Comparison of ENCODE assay signal across 8 cellular contexts in the genomic region with DNA sequence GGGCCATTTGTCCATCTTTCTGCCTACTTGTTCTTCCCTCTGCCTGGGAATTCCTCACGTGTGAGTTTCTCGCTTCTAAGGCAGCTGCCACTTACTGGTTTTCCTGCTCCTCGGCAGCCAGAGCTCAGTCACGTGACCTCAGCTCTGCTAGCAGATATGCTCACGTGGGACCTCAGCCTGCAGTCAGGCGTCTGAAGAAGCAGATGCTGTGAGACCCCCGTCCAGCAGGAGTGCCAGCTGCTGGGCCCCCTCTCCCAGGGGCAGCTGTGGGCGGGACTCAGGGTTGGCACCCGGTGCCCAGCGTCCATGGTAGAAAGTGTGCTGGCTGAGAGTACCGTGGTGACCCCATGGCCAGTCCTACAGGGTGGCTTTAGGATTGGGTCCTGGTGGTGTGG.
A peak's percentile ranks its signal among the peaks of the same experiment; 100 is the strongest.
DNase-seq lines count a peak whose midpoint lies in the region; ATAC-seq, FAIRE-seq and TF ChIP-seq lines count a peak whose summit lies in the region.

No MANE protein-coding gene starts in this region.

- H3K36me3 ChIP-seq in psoas muscle (ENCODE audit: insufficient read depth in 1 of 2, low read depth in 1 of 2): no peaks in the 10 kb centered on the region

- intact Hi-C loops in psoas muscle (cut with DNase I): no loop called here

- no peaks in the 10 kb centered on the region for H3K9me3 ChIP-seq in psoas muscle

- TF ChIP-seq CTCF in foreskin fibroblast (IDR thresholded peaks at IDR 0.05; ENCODE audit: low read depth, low read length) (no peak), psoas muscle (IDR thresholded peaks at IDR 0.05) (no peak), mesothelial cell of epicardium (IDR thresholded peaks at IDR 0.05; ENCODE audit: unreplicated experiment) (no peak)

- H3K27me3 ChIP-seq in psoas muscle (ENCODE audit: insufficient read depth in 3 of 3, low read length in 2 of 3): peaks cover 0 to 5% (median 1%) of the 10 kb centered on the region in 3 donors

- DNase-seq in ELF-1 (ENCODE audit: low read depth, low spot score): peak; percentile 51
- peak; percentile 38 for DNase-seq in activated CD8-positive, alpha-beta memory T cell treated with anti-CD3 and anti-CD28 coated beads, Interleukin-2, amount 50 U/mL, for 1 hour (ENCODE audit: extremely low read depth)
- peak; percentile 29 to 43 for DNase-seq in foreskin fibroblast
- peak in 1 of 2 donors; percentile 77 for DNase-seq in psoas muscle
- no peak for DNase-seq in SW 1271 (lab: John Stamatoyannopoulos, UW)
- no peak for DNase-seq in mesothelial cell of epicardium (ENCODE audit: low spot score in 2 of 2, unreplicated experiment in 2 of 2)
- no peak for DNase-seq in H54 (ENCODE audit: insufficient read length, low spot score)

- H3K4me1 Mint-ChIP-seq in IgD-negative memory B cell: peaks cover 47 to 52% (median 51%) of the 10 kb centered on the region in 3 donors
- peaks cover 43% of the 10 kb centered on the region for H3K4me1 Mint-ChIP-seq in mesothelial cell of epicardium

- peaks cover 7% of the 10 kb centered on the region for H3K4me1 ChIP-seq in psoas muscle

- no peak overlapping the region for H3K27ac ChIP-seq in psoas muscle

- H3K27me3 Mint-ChIP-seq in IgD-negative memory B cell (peaks cover 3% of the 10 kb centered on the region), mesothelial cell of epicardium (ENCODE audit: low read depth) (peaks cover 5% of the 10 kb centered on the region)

- 23 to 32% (median 30%) methylated on average over 11 of the region's 11 CpGs for WGBS in psoas muscle, 3 donors

- H3K4me3 ChIP-seq in foreskin fibroblast (ENCODE audit: low read depth in 1 of 2, low read length in 2 of 2) (no peak overlapping the region), psoas muscle (no peak overlapping the region)

- FAIRE-seq in H54 (lab: Jason Lieb, UNC): no peak

- TF ChIP-seq POLR2A in H54 (IDR thresholded peaks at IDR 0.05; ENCODE audit: low read depth, low read length): no peak

- ATAC-seq in psoas muscle: peak; percentile 25 to 81 (median 70)

- H3K36me3 Mint-ChIP-seq in IgD-negative memory B cell: no peaks in the 10 kb centered on the region
- H3K36me3 Mint-ChIP-seq in mesothelial cell of epicardium: no peaks in the 10 kb centered on the region

- H3K27ac Mint-ChIP-seq in IgD-negative memory B cell (peak overlapping the region in 2 of 3 donors; percentile 18 to 90), mesothelial cell of epicardium (no peak overlapping the region)

- H3K4me3 Mint-ChIP-seq in IgD-negative memory B cell: peak overlapping the region; percentile 24 to 88 (median 75)
- no peak overlapping the region for H3K4me3 Mint-ChIP-seq in mesothelial cell of epicardium

- H3K9me3 Mint-ChIP-seq in IgD-negative memory B cell (no peaks in the 10 kb centered on the region), mesothelial cell of epicardium (no peaks in the 10 kb centered on the region)

Comparison
In these comparisons a context has a peak if more than half of its experiments do, and no peak if none do; other contexts are left out.
1. DNase-seq: peak in ELF-1 (single experiment), activated CD8-positive, alpha-beta memory T cell treated with anti-CD3 and anti-CD28 coated beads, Interleukin-2, amount 50 U/mL, for 1 hour (single experiment) and foreskin fibroblast (2 of 2); none in SW 1271 (0 of 2), mesothelial cell of epicardium (0 of 2) and H54 (single experiment).